ENCODE assay signal across 20 cellular contexts in the genomic region with DNA sequence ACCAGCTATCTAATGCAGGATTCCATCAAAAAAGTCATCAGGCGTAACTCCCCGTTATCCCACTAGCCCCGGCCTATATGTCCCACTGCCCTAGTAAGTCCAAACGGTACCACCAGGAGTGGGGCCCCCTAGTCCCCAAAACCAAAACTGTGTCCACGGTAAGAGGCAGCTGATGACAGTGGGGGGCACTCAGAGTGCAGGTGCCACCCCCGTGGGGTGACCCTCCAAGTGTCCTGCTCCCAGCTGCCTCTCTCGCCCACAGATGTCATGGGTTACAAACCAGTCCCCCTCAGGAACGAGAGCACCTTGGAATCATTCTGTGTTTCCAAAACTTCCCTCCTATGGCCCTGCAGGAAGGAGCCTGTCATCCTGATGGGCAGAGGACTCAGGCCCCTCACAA. TPM values are rescaled to one million over a fixed set of nuclear protein-coding genes. Genes with fewer than 3 reads are reported as not detected.
DNase-seq lines count a peak whose midpoint lies in the region; ATAC-seq, FAIRE-seq and TF ChIP-seq lines count a peak whose summit lies in the region.
"Had no signal": no experiment of that assay in that cellular context is flagged by ENCODE, and none has a peak within 500 bp of the region (broad histone marks: within the 10 kb centered on the region; RNA-seq: fewer than 3 reads in every experiment).

No MANE protein-coding gene starts in this region.

- H3K36me3 ChIP-seq in SK-N-SH (replicated peaks in 1 of 2; ENCODE audit: control insufficient read depth in 1 of 2, insufficient read depth in 2 of 2, low read length in 1 of 2) (peaks cover 20 to 47% of the 10 kb centered on the region in 2 experiments), H7 (replicated peaks; ENCODE audit: control insufficient read depth, insufficient read depth, low read length) (peaks cover 28% of the 10 kb centered on the region), GM12878 (ENCODE audit: control insufficient read depth in 2 of 2, insufficient read depth in 2 of 2, low read length in 1 of 2) (peaks cover 32 to 41% of the 10 kb centered on the region in 2 experiments), osteoblast (ENCODE audit: insufficient read depth, low read length) (peaks cover 57% of the 10 kb centered on the region)

- H3K4me2 ChIP-seq in SK-N-SH (no peak overlapping the region), GM12878 (ENCODE audit: control insufficient read depth, insufficient read depth) (no peak overlapping the region), osteoblast (ENCODE audit: insufficient read depth, low read length) (no peak overlapping the region)
- H3K4me2 ChIP-seq: A549, BLaER1 had no signal

- TF ChIP-seq RAD21 in SK-N-SH (IDR thresholded peaks at IDR 0.05; ENCODE audit: low read length) (no peak), GM12878 (IDR thresholded peaks at IDR 0.05; ENCODE audit: insufficient read depth, low read depth, low read length) (no peak)

- 86% methylated on average over 7 of the region's 8 CpGs for WGBS in SK-N-SH (ENCODE audit: low lambda C conversion rate)
- WGBS in GM12878 (ENCODE audit: insufficient coverage, insufficient replicate concordance, low lambda C conversion rate, missing lambda C conversion rate), result 93% methylated on average over 8 of the region's 8 CpGs

- BruUV-seq in GM12878 (replicated peaks; lab: Mats Ljungman, UMichigan), result no TSS peak

- H4K20me1 ChIP-seq in SK-N-SH (ENCODE audit: insufficient read depth), result no peaks in the 10 kb centered on the region
- H4K20me1 ChIP-seq in GM12878 (ENCODE audit: control insufficient read depth, insufficient read depth), result no peaks in the 10 kb centered on the region
- peaks cover 11% of the 10 kb centered on the region for H4K20me1 ChIP-seq in osteoblast (ENCODE audit: insufficient read depth, low read length)

- H3K27ac ChIP-seq in SK-N-SH (ENCODE audit: low read depth in 2 of 2, low read length in 1 of 2), result no peak overlapping the region
- no peak overlapping the region for H3K27ac ChIP-seq in GM12878 (ENCODE audit: control insufficient read depth, insufficient read depth)
- H3K27ac ChIP-seq in osteoblast (ENCODE audit: low read depth, low read length), result no peak overlapping the region
- H3K27ac ChIP-seq: 22Rv1, A549, BLaER1 had no signal

- no peak overlapping the region for H3K4me3 ChIP-seq in SK-N-SH (ENCODE audit: low read depth in 2 of 2, low read length in 1 of 2)
- H3K4me3 ChIP-seq in H7 (ENCODE audit: insufficient read depth, low read depth, low read length), result no peak overlapping the region
- no peak overlapping the region for H3K4me3 ChIP-seq in GM12878
- H3K4me3 ChIP-seq in osteoblast (ENCODE audit: insufficient read depth, low read length), result no peak overlapping the region
- H3K4me3 ChIP-seq: A549, BLaER1, HAP-1 had no signal

- SMC1A ChIA-PET in GM12878 (lab: Charles Lee; ENCODE audit: uncharacterized antibody, unreplicated experiment), result interaction anchor here (1.0 kb wide), 1 partner anchor 12 kb away, joined by 3 read pairs; no protein-coding TSS in a partner anchor

- TF ChIP-seq POLR2A in GM12878 (IDR thresholded peaks at IDR 0.05; ENCODE audit: low read depth, low read length), result peak; percentile 54; the same call in 1 of the 2 replicates

- no peak for ATAC-seq in SK-N-SH treated with all-trans-retinoic acid at 6 μM for 48 hours
- ATAC-seq in GM12878, result no peak
- ATAC-seq in GM21786 (IDR thresholded peaks at IDR 0.05; ENCODE audit: unreplicated experiment), result no peak
- ATAC-seq: A549 had no signal

- intact Hi-C loops in GM12878 (cut with micrococcal nuclease; ENCODE audit: unreplicated experiment), result no loop called here

- H3K79me2 ChIP-seq in SK-N-SH (ENCODE audit: insufficient read depth), result 0 out of 2 replicates have a peak, but pooled peaks cover 7% of the 10 kb centered on the region
- no peaks in the 10 kb centered on the region for H3K79me2 ChIP-seq in GM12878 (ENCODE audit: control insufficient read depth, insufficient read depth, low read length)
- peaks cover 21% of the 10 kb centered on the region for H3K79me2 ChIP-seq in osteoblast (ENCODE audit: insufficient read depth, low read length)

- no peak for FAIRE-seq in GM12878 (lab: Jason Lieb, UNC)
- FAIRE-seq: A549, GM12891, H1 had no signal

- H3F3A ChIP-seq in SK-N-SH (replicated peaks; ENCODE audit: insufficient read depth), result no peaks in the 10 kb centered on the region

- POLR2A ChIA-PET in SK-N-SH (lab: Yijun Ruan, JAX), result no interaction called here
- POLR2A ChIA-PET in GM12878 (lab: Charles Lee), result interaction anchor here (0.6 kb wide), 2 partner anchors 11 to 390 kb away, joined by 7 to 9 read pairs; no protein-coding TSS in a partner anchor
- POLR2A ChIA-PET in GM10248 (lab: Yijun Ruan, JAX), result interaction anchor here (0.8 kb wide), 1 partner anchor 9 kb away, joined by 3 read pairs; no protein-coding TSS in a partner anchor

- TF ChIP-seq EP300 in SK-N-SH (IDR thresholded peaks at IDR 0.05; ENCODE audit: borderline replicate concordance in 1 of 2, low read depth in 1 of 2, low read length in 1 of 2) (no peak), GM12878 (IDR thresholded peaks at IDR 0.05; ENCODE audit: borderline replicate concordance in 1 of 2, control insufficient read depth in 1 of 2, low read depth in 2 of 2, low read length in 2 of 2) (no peak)

- H3K9me3 ChIP-seq in SK-N-SH (no peaks in the 10 kb centered on the region), GM12878 (replicated peaks; ENCODE audit: control insufficient read depth, insufficient read depth, low read length) (no peaks in the 10 kb centered on the region), osteoblast (ENCODE audit: low read depth, low read length) (no peaks in the 10 kb centered on the region)
- H3K9me3 ChIP-seq: A549, HAP-1 had no signal

- DNase-seq in SK-N-SH, result peak; percentile 14
- DNase-seq in H7, result peak; percentile 43
- no peak for DNase-seq in GM12878 (ENCODE audit: low read depth, low spot score)
- peak; percentile 44 for DNase-seq in osteoblast (ENCODE audit: insufficient read length, low spot score, missing footprints)
- DNase-seq in foreskin melanocyte, result no peak
- DNase-seq in GM10248 (ENCODE audit: extremely low spot score), result no peak
- DNase-seq: CD4-positive, alpha-beta memory T cell; DMS153; DMS79; GF-D8 had no signal

- CTCF ChIA-PET in SK-N-SH (lab: Yijun Ruan, JAX), result interaction anchor here (1.3 to 1.8 kb wide), 3 partner anchors 10 to 15 kb away, joined by 4 to 6 read pairs (median 6); partner anchors contain the start of gene AURKAIP1
- CTCF ChIA-PET in GM12878 (lab: Yijun Ruan, JAX), result no interaction called here
- CTCF ChIA-PET in GM10248 (lab: Yijun Ruan, JAX), result interaction anchor here (1.2 to 1.5 kb wide), 3 partner anchors 11 to 14 kb away, joined by 3 to 8 read pairs (median 4); partner anchors contain the start of genes AURKAIP1 and CCNL2

- no peak for TF ChIP-seq CTCF in SK-N-SH (IDR thresholded peaks at IDR 0.05)
- TF ChIP-seq CTCF in GM12878 (IDR thresholded peaks at IDR 0.05 in 2 of 3, conservative IDR thresholded peaks at IDR 0.05 in 1 of 3; ENCODE audit: control insufficient read depth in 2 of 3, extremely low read depth in 1 of 3, insufficient read depth in 1 of 3, low read depth in 3 of 3, low read length in 3 of 3), result no peak
- no peak for TF ChIP-seq CTCF in osteoblast (IDR thresholded peaks at IDR 0.05; ENCODE audit: extremely low read depth, low read depth, low read length)
- TF ChIP-seq CTCF in GM10248 (IDR thresholded peaks at IDR 0.05; ENCODE audit: control extremely low read depth, extremely low read depth, low read depth, missing control alignments), result no peak

- H3K4me1 ChIP-seq in SK-N-SH (ENCODE audit: control insufficient read depth in 1 of 2, insufficient read depth in 2 of 2, low read depth in 1 of 2, low read length in 1 of 2) (no peaks in the 10 kb centered on the region), GM12878 (ENCODE audit: control insufficient read depth, insufficient read depth, low read length) (no peaks in the 10 kb centered on the region), osteoblast (ENCODE audit: insufficient read depth, low read length) (no peaks in the 10 kb centered on the region)
- H3K4me1 ChIP-seq: A549, BLaER1, HAP-1 had no signal

- H2AFZ ChIP-seq in SK-N-SH (ENCODE audit: low read depth) (no peak overlapping the region), GM12878 (ENCODE audit: control insufficient read depth, low read depth, low read length) (no peak overlapping the region), osteoblast (ENCODE audit: low read length) (no peak overlapping the region)

- no peaks in the 10 kb centered on the region for H3K9me2 ChIP-seq in SK-N-SH

- H3K27me3 ChIP-seq in SK-N-SH (ENCODE audit: insufficient read depth), result no peaks in the 10 kb centered on the region
- no peaks in the 10 kb centered on the region for H3K27me3 ChIP-seq in H7 (ENCODE audit: control insufficient read depth, insufficient read depth, low read length)
- no peaks in the 10 kb centered on the region for H3K27me3 ChIP-seq in GM12878 (replicated peaks in 1 of 2; ENCODE audit: control insufficient read depth in 2 of 2, insufficient read depth in 2 of 2, low read length in 1 of 2)
- H3K27me3 ChIP-seq in osteoblast (ENCODE audit: insufficient read depth, low read length), result no peaks in the 10 kb centered on the region
- H3K27me3 ChIP-seq: BLaER1 had no signal

- H3K9ac ChIP-seq in SK-N-SH, result no peak overlapping the region
- no peak overlapping the region for H3K9ac ChIP-seq in GM12878 (ENCODE audit: control insufficient read depth, insufficient read depth, low read length)
- H3K9ac ChIP-seq: BLaER1 had no signal

- in situ Hi-C loops in GM12878 (cut with MboI), result no loop called here

- RAD21 ChIA-PET in GM12878 (lab: Charles Lee; ENCODE audit: unreplicated experiment), result no interaction called here

RNA-seq across cellular contexts. Expression of gene AURKAIP1, which starts 10.9 kb away (rescaled TPM):
- polyA plus RNA-seq in SK-N-SH (2012; rRNA removed) (175 and 214 TPM in 2 replicates), GM12878 (2011; rRNA removed) (38.3 and 66.8 TPM in 2 replicates), GM12878 (2014; fragmentation: Illumina TruSeq; extraction: Trizol) (3.9 and 26.5 TPM in 2 replicates), GM12878 (2014; fragmentation: Nextera tagmentation; extraction: Ambion mirVana) (10 to 100 TPM in 1 of 2 experiments, 1 to 10 TPM in 1; 6.5 to 26.6 TPM), GM12878 (2014; rRNA removed) (173 and 210 TPM in 2 replicates), GM12878 (2016; fragmentation: Nextera tagmentation; extraction: Ambion mirVana) (100 to 1,000 TPM; 341 to 366 TPM)
- 124 and 141 TPM in 2 replicates for polyA plus RNA-seq in SK-N-SH (2012; cell fraction: cytosol; rRNA removed)
- polyA plus RNA-seq in SK-N-SH (2012; cell fraction: nucleus; rRNA removed), result 147 and 267 TPM in 2 replicates
- total RNA-seq in H7 (2014; rRNA removed; shearing (Covaris generic)), result 275 and 320 TPM in 2 replicates
- 22.6 and 24.0 TPM in 2 replicates for total RNA-seq in GM12878 (2013; cell fraction: nucleolus; rRNA removed)
- total RNA-seq in GM12878 (2014; rRNA removed) (146 and 177 TPM in 2 replicates), GM12878 (2014; rRNA removed; fragmentation: Illumina TruSeq; extraction: Trizol) (30.2 and 37.4 TPM in 2 replicates), GM12878 (2021) (198 and 210 TPM in 2 replicates), osteoblast (64.8 and 74.6 TPM in 2 replicates)
- polyA plus RNA-seq in GM12878 (2011; ENCODE audit: low read depth), result 20.8 TPM
- polyA plus RNA-seq in GM12878 (2011; cell fraction: cytosol; rRNA removed), result 70.8 and 124 TPM in 2 replicates
- 62.5 and 90.9 TPM in 2 replicates for polyA plus RNA-seq in GM12878 (2011; cell fraction: nucleus; rRNA removed)
- 75.5 and 78.2 TPM in 2 replicates for polyA plus RNA-seq in GM12878 (2012)
- 8.2 and 28.6 TPM in 2 replicates for polyA minus RNA-seq in GM12878 (2011; rRNA and poly(A)+ RNA removed)
- 20.0 and 26.7 TPM in 2 replicates for polyA minus RNA-seq in GM12878 (2011; cell fraction: cytosol; rRNA and poly(A)+ RNA removed)
- 17.2 and 20.6 TPM in 2 replicates for polyA minus RNA-seq in GM12878 (2011; cell fraction: nucleus; rRNA and poly(A)+ RNA removed)

RNA-seq across cellular contexts. Expression of gene CCNL2, which starts 13.2 kb away (rescaled TPM):
- polyA plus RNA-seq in SK-N-SH (2012; rRNA removed) (362 and 475 TPM in 2 replicates), GM12878 (2011; rRNA removed) (112 and 115 TPM in 2 replicates), GM12878 (2014; fragmentation: Illumina TruSeq; extraction: Trizol) (33.7 and 54.3 TPM in 2 replicates), GM12878 (2014; fragmentation: Nextera tagmentation; extraction: Ambion mirVana) (1 to 10 TPM; 2.1 to 5.5 TPM), GM12878 (2014; rRNA removed) (143 and 153 TPM in 2 replicates), GM12878 (2016; fragmentation: Nextera tagmentation; extraction: Ambion mirVana) (100 to 1,000 TPM; 100 to 102 TPM)
- 51.6 and 68.2 TPM in 2 replicates for polyA plus RNA-seq in SK-N-SH (2012; cell fraction: cytosol; rRNA removed)
- 3,259 and 3,720 TPM in 2 replicates for polyA plus RNA-seq in SK-N-SH (2012; cell fraction: nucleus; rRNA removed)
- total RNA-seq in H7 (2014; rRNA removed; shearing (Covaris generic)), result 147 and 200 TPM in 2 replicates
- 379 and 418 TPM in 2 replicates for total RNA-seq in GM12878 (2013; cell fraction: nucleolus; rRNA removed)
- total RNA-seq in GM12878 (2014; rRNA removed) (102 and 106 TPM in 2 replicates), GM12878 (2014; rRNA removed; fragmentation: Illumina TruSeq; extraction: Trizol) (42.5 and 43.2 TPM in 2 replicates), GM12878 (2021) (83.8 and 101 TPM in 2 replicates), osteoblast (138 and 139 TPM in 2 replicates)
- polyA plus RNA-seq in GM12878 (2011; ENCODE audit: low read depth), result 37.9 TPM
- 80.7 and 108 TPM in 2 replicates for polyA plus RNA-seq in GM12878 (2011; cell fraction: cytosol; rRNA removed)
- 831 and 868 TPM in 2 replicates for polyA plus RNA-seq in GM12878 (2011; cell fraction: nucleus; rRNA removed)
- 67.0 and 72.4 TPM in 2 replicates for polyA plus RNA-seq in GM12878 (2012)
- polyA minus RNA-seq in GM12878 (2011; rRNA and poly(A)+ RNA removed), result 59.9 and 80.8 TPM in 2 replicates
- 21.0 and 30.3 TPM in 2 replicates for polyA minus RNA-seq in GM12878 (2011; cell fraction: cytosol; rRNA and poly(A)+ RNA removed)
- 105 and 145 TPM in 2 replicates for polyA minus RNA-seq in GM12878 (2011; cell fraction: nucleus; rRNA and poly(A)+ RNA removed)

RNA-seq across cellular contexts. Expression of gene MRPL20, which starts 21.2 kb away (rescaled TPM):
- polyA plus RNA-seq in SK-N-SH (2012; rRNA removed) (159 and 210 TPM in 2 replicates), GM12878 (2011; rRNA removed) (143 and 146 TPM in 2 replicates), GM12878 (2014; fragmentation: Illumina TruSeq; extraction: Trizol) (115 and 129 TPM in 2 replicates), GM12878 (2014; fragmentation: Nextera tagmentation; extraction: Ambion mirVana) (100 to 1,000 TPM; 519 to 525 TPM), GM12878 (2014; rRNA removed) (287 and 301 TPM in 2 replicates), GM12878 (2016; fragmentation: Nextera tagmentation; extraction: Ambion mirVana) (100 to 1,000 TPM; 366 to 375 TPM)
- 202 and 236 TPM in 2 replicates for polyA plus RNA-seq in SK-N-SH (2012; cell fraction: cytosol; rRNA removed)
- polyA plus RNA-seq in SK-N-SH (2012; cell fraction: nucleus; rRNA removed), result 104 and 133 TPM in 2 replicates
- total RNA-seq in H7 (2014; rRNA removed; shearing (Covaris generic)), result 184 and 267 TPM in 2 replicates
- total RNA-seq in GM12878 (2013; cell fraction: nucleolus; rRNA removed), result 47.9 and 53.1 TPM in 2 replicates
- total RNA-seq in GM12878 (2014; rRNA removed) (205 and 223 TPM in 2 replicates), GM12878 (2014; rRNA removed; fragmentation: Illumina TruSeq; extraction: Trizol) (132 and 153 TPM in 2 replicates), GM12878 (2021) (141 and 149 TPM in 2 replicates), osteoblast (53.9 and 58.9 TPM in 2 replicates)
- polyA plus RNA-seq in GM12878 (2011; ENCODE audit: low read depth), result 92.4 TPM
- 168 and 192 TPM in 2 replicates for polyA plus RNA-seq in GM12878 (2011; cell fraction: cytosol; rRNA removed)
- polyA plus RNA-seq in GM12878 (2011; cell fraction: nucleus; rRNA removed), result 105 and 125 TPM in 2 replicates
- 151 and 170 TPM in 2 replicates for polyA plus RNA-seq in GM12878 (2012)
- polyA minus RNA-seq in GM12878 (2011; rRNA and poly(A)+ RNA removed), result 72.9 and 94.2 TPM in 2 replicates
- 54.8 and 63.4 TPM in 2 replicates for polyA minus RNA-seq in GM12878 (2011; cell fraction: cytosol; rRNA and poly(A)+ RNA removed)
- polyA minus RNA-seq in GM12878 (2011; cell fraction: nucleus; rRNA and poly(A)+ RNA removed), result 26.7 and 39.5 TPM in 2 replicates

RNA-seq across cellular contexts. Expression of gene MXRA8, which starts 27.6 kb away (rescaled TPM):
- polyA plus RNA-seq in SK-N-SH (2012; rRNA removed), result 2.5 and 3.8 TPM in 2 replicates
- polyA plus RNA-seq in SK-N-SH (2012; cell fraction: cytosol; rRNA removed), result 0.90 and 1.8 TPM in 2 replicates
- 14.2 and 20.4 TPM in 2 replicates for polyA plus RNA-seq in SK-N-SH (2012; cell fraction: nucleus; rRNA removed)
- 54.2 and 80.1 TPM in 2 replicates for total RNA-seq in H7 (2014; rRNA removed; shearing (Covaris generic))
- total RNA-seq in GM12878 (2013; cell fraction: nucleolus; rRNA removed), result 0.88 and 1.5 TPM in 2 replicates
- not detected in 2 replicates for total RNA-seq in GM12878 (2014; rRNA removed)
- total RNA-seq in GM12878 (2014; rRNA removed; fragmentation: Illumina TruSeq; extraction: Trizol), result not detected in 2 replicates
- total RNA-seq in GM12878 (2021), result 0.29 and 0.54 TPM in 2 replicates
- polyA plus RNA-seq in GM12878 (2011; ENCODE audit: low read depth), result 0.68 TPM
- polyA plus RNA-seq in GM12878 (2011; rRNA removed), result 0.11 and 0.20 TPM in 2 replicates
- polyA plus RNA-seq in GM12878 (2011; cell fraction: cytosol; rRNA removed), result 0.32 and 0.49 TPM in 2 replicates
- 1.3 and 2.1 TPM in 2 replicates for polyA plus RNA-seq in GM12878 (2011; cell fraction: nucleus; rRNA removed)
- polyA plus RNA-seq in GM12878 (2012), result 2.5 and 3.7 TPM in 2 replicates
- not detected in 2 replicates for polyA plus RNA-seq in GM12878 (2014; fragmentation: Illumina TruSeq; extraction: Trizol)
- polyA plus RNA-seq in GM12878 (2014; fragmentation: Nextera tagmentation; extraction: Ambion mirVana), result not detected
- 0.19 and 0.27 TPM in 2 replicates for polyA plus RNA-seq in GM12878 (2014; rRNA removed)
- polyA plus RNA-seq in GM12878 (2016; fragmentation: Nextera tagmentation; extraction: Ambion mirVana), result under 1 TPM in 1 of 2 experiments, not detected in 1; 0.15 TPM
- polyA minus RNA-seq in GM12878 (2011; rRNA and poly(A)+ RNA removed), result not detected in 2 replicates
- not detected in 2 replicates for polyA minus RNA-seq in GM12878 (2011; cell fraction: cytosol; rRNA and poly(A)+ RNA removed)
- polyA minus RNA-seq in GM12878 (2011; cell fraction: nucleus; rRNA and poly(A)+ RNA removed), result 0.38 TPM in 1 of 2 replicates, not detected in the other
- total RNA-seq in osteoblast, result 689 and 735 TPM in 2 replicates
- total RNA-seq: HT-29 had no signal
- polyA plus RNA-seq: CD14-positive monocyte had no signal

RNA-seq across cellular contexts. Expression of gene ANKRD65, which starts 35.1 kb away (rescaled TPM):
- polyA plus RNA-seq in SK-N-SH (2012; rRNA removed), result 0.06 and 0.07 TPM in 2 replicates
- polyA plus RNA-seq in SK-N-SH (2012; cell fraction: cytosol; rRNA removed), result 0.04 and 0.05 TPM in 2 replicates
- polyA plus RNA-seq in SK-N-SH (2012; cell fraction: nucleus; rRNA removed), result 0.43 and 0.46 TPM in 2 replicates
- total RNA-seq in H7 (2014; rRNA removed; shearing (Covaris generic)), result 0.67 TPM in 1 of 2 replicates, not detected in the other
- 1.2 and 1.8 TPM in 2 replicates for total RNA-seq in GM12878 (2013; cell fraction: nucleolus; rRNA removed)
- 0.17 and 0.33 TPM in 2 replicates for total RNA-seq in GM12878 (2014; rRNA removed)
- total RNA-seq in GM12878 (2014; rRNA removed; fragmentation: Illumina TruSeq; extraction: Trizol), result 0.18 and 0.45 TPM in 2 replicates
- total RNA-seq in GM12878 (2021), result 0.96 and 1.2 TPM in 2 replicates
- polyA plus RNA-seq in GM12878 (2011; ENCODE audit: low read depth), result 0.42 TPM
- polyA plus RNA-seq in GM12878 (2011; rRNA removed), result 0.12 and 0.24 TPM in 2 replicates
- 0.21 and 0.38 TPM in 2 replicates for polyA plus RNA-seq in GM12878 (2011; cell fraction: cytosol; rRNA removed)
- polyA plus RNA-seq in GM12878 (2011; cell fraction: nucleus; rRNA removed), result 2.0 and 2.3 TPM in 2 replicates
- 1.3 TPM in 2 replicates for polyA plus RNA-seq in GM12878 (2012)
- polyA plus RNA-seq in GM12878 (2014; fragmentation: Illumina TruSeq; extraction: Trizol), result 0.14 and 0.29 TPM in 2 replicates
- under 1 TPM; 0.05 to 0.15 TPM for polyA plus RNA-seq in GM12878 (2014; fragmentation: Nextera tagmentation; extraction: Ambion mirVana)
- polyA plus RNA-seq in GM12878 (2014; rRNA removed), result 0.86 and 0.94 TPM in 2 replicates
- polyA plus RNA-seq in GM12878 (2016; fragmentation: Nextera tagmentation; extraction: Ambion mirVana), result 1 to 10 TPM; 1.8 to 2.8 TPM
- 0.15 TPM in 1 of 2 replicates, not detected in the other for polyA minus RNA-seq in GM12878 (2011; rRNA and poly(A)+ RNA removed)
- polyA minus RNA-seq in GM12878 (2011; cell fraction: cytosol; rRNA and poly(A)+ RNA removed), result not detected in 2 replicates
- polyA minus RNA-seq in GM12878 (2011; cell fraction: nucleus; rRNA and poly(A)+ RNA removed), result 0.36 TPM in 1 of 2 replicates, not detected in the other
- total RNA-seq in osteoblast, result 1.2 and 1.8 TPM in 2 replicates
- total RNA-seq: CD4-positive, alpha-beta memory T cell had no signal
- polyA plus RNA-seq: CD14-positive monocyte; CD4-positive, alpha-beta memory T cell had no signal

Comparison
In these comparisons a context has a peak if more than half of its experiments do, and no peak if none do; other contexts are left out.
1. DNase-seq: peak in SK-N-SH (single experiment), H7 (single experiment) and osteoblast (single experiment); none in GM12878 (single experiment), foreskin melanocyte (single experiment) and GM10248 (single experiment).